In genomic region chr5:137037848-137038247, GRCh38 we compare ENCODE assay signal across 21 cellular contexts.
"Had no signal": no experiment of that assay in that cellular context is flagged by ENCODE, and none has a peak within 500 bp of the region (broad histone marks: within the 10 kb centered on the region; RNA-seq: fewer than 3 reads in every experiment).

No MANE protein-coding gene starts in this region.

- H3K27me3 ChIP-seq: breast epithelium, pancreas, vagina had no signal

- H3K9me3 ChIP-seq: pancreas, psoas muscle, vagina had no signal

- H3K27ac ChIP-seq: breast epithelium, left ventricle myocardium inferior, pancreas, psoas muscle, thoracic aorta, vagina had no signal

- DNase-seq: activated CD4-positive, alpha-beta memory T cell treated with anti-CD3 and anti-CD28 coated beads for 36 hours; activated CD4-positive, alpha-beta T cell treated with anti-CD3 and anti-CD28 coated beads for 48 hours; activated effector memory CD4-positive, alpha-beta T cell treated with Interleukin-2 at 50 U/mL for 16 hours; activated naive CD4-positive, alpha-beta T cell treated with anti-CD3 and anti-CD28 coated beads for 36 hours; activated naive CD8-positive, alpha-beta T cell treated with anti-CD3 and anti-CD28 coated beads, Interleukin-2, amount 10 ng/mL, durations not matched to agents 7 days and 5 days; activated T-cell treated with anti-CD3 and anti-CD28 coated beads, Interleukin-2, amount 50 U/mL, for 72 hours; amniotic stem cell; effector memory CD4-positive, alpha-beta T cell; foreskin melanocyte; left ventricle myocardium inferior; mammary epithelial cell; midbrain; natural killer cell; pancreas; psoas muscle; right cardiac atrium; stimulated activated CD4-positive, alpha-beta T cell treated with anti-CD3 and anti-CD28 coated beads, Interleukin-4, amount 100 ng/mL, for 24 hours; stimulated activated naive CD4-positive, alpha-beta T cell treated with Interleukin-2 at 50 U/mL for 16 hours had no signal

- H3K36me3 ChIP-seq: breast epithelium, left ventricle myocardium inferior, pancreas, thoracic aorta, vagina had no signal

- H3K4me3 ChIP-seq: breast epithelium, left ventricle myocardium inferior, pancreas, psoas muscle, thoracic aorta, vagina had no signal

- H3K4me1 ChIP-seq: breast epithelium, left ventricle myocardium inferior, pancreas, psoas muscle, vagina had no signal
